ENCODE assay signal across 9 cellular contexts in genomic region chr22:30262917-30263741, GRCh38. TPM values are rescaled to one million over a fixed set of nuclear protein-coding genes. Genes with fewer than 3 reads are reported as not detected.
DNase-seq lines count a peak whose midpoint lies in the region.
"Had no signal": no experiment of that assay in that cellular context is flagged by ENCODE, and none has a peak within 500 bp of the region (broad histone marks: within the 10 kb centered on the region; RNA-seq: fewer than 3 reads in every experiment).

No MANE protein-coding gene starts in this region.

- H3K4me1 Mint-ChIP-seq in activated CD4-positive, alpha-beta T cell treated with anti-CD3 and anti-CD28 coated beads, Interleukin-2, amount 10 ng/mL, durations not matched to agents 7 days and 5 days = peaks cover 62% of the 10 kb centered on the region

- H3K4me3 Mint-ChIP-seq in activated CD4-positive, alpha-beta T cell treated with anti-CD3 and anti-CD28 coated beads, Interleukin-2, amount 10 ng/mL, durations not matched to agents 7 days and 5 days = peak overlapping the region; percentile 99

- H3K9me3 Mint-ChIP-seq in activated CD4-positive, alpha-beta T cell treated with anti-CD3 and anti-CD28 coated beads, Interleukin-2, amount 10 ng/mL, durations not matched to agents 7 days and 5 days = no peaks in the 10 kb centered on the region

- CTCF ChIA-PET in activated CD4-positive, alpha-beta T cell treated with anti-CD3 and anti-CD28 coated beads, Interleukin-2, amount 10 ng/mL, durations not matched to agents 7 days and 5 days (lab: Charles Lee) = interaction anchor here (0.6 to 2.8 kb wide), 18 partner anchors 8 to 171 kb away, joined by 3 to 31 read pairs (median 4); partner anchors contain the start of genes CASTOR1 and TBC1D10A

- no peaks in the 10 kb centered on the region for H3K27me3 Mint-ChIP-seq in activated CD4-positive, alpha-beta T cell treated with anti-CD3 and anti-CD28 coated beads, Interleukin-2, amount 10 ng/mL, durations not matched to agents 7 days and 5 days

- POLR2A ChIA-PET in activated CD4-positive, alpha-beta T cell treated with anti-CD3 and anti-CD28 coated beads, Interleukin-2, amount 10 ng/mL, durations not matched to agents 7 days and 5 days (lab: Charles Lee) = interaction anchor here (0.6 to 0.9 kb wide), 2 partner anchors 124 to 164 kb away, joined by 3 read pairs; no protein-coding TSS in a partner anchor

- peak overlapping the region; percentile 79 for H3K27ac Mint-ChIP-seq in activated CD4-positive, alpha-beta T cell treated with anti-CD3 and anti-CD28 coated beads, Interleukin-2, amount 10 ng/mL, durations not matched to agents 7 days and 5 days

- peak; percentile 45 to 66 (median 52) for DNase-seq in NCI-H1417 (lab: John Stamatoyannopoulos, UW)
- DNase-seq in NCI-H1417 treated with DMSO at 0.1 percent for 48 hours (lab: John Stamatoyannopoulos, UW) = no peak
- DNase-seq in NCI-H345 (lab: John Stamatoyannopoulos, UW) = peak; percentile 66
- peak; percentile 81 for DNase-seq in activated CD4-positive, alpha-beta T cell treated with anti-CD3 and anti-CD28 coated beads, Interleukin-2, amount 10 ng/mL, durations not matched to agents 7 days and 5 days
- peak; percentile 65 for DNase-seq in dedifferentiated amniotic fluid mesenchymal stem cell (ENCODE audit: extremely low spot score)
- peak; percentile 80 for DNase-seq in medulla oblongata (ENCODE audit: extremely low spot score)
- peak; percentile 69 for DNase-seq in stimulated activated CD8-positive, alpha-beta memory T cell treated with anti-CD3 and anti-CD28 coated beads, Interleukin-15, amount 100 ng/mL, for 1 hour (ENCODE audit: low read depth)
- DNase-seq in SW480 (ENCODE audit: low spot score) = no peak

- peaks cover 42% of the 10 kb centered on the region for H3K36me3 Mint-ChIP-seq in activated CD4-positive, alpha-beta T cell treated with anti-CD3 and anti-CD28 coated beads, Interleukin-2, amount 10 ng/mL, durations not matched to agents 7 days and 5 days (ENCODE audit: low read depth)

RNA-seq across cellular contexts. Expression of gene OSM, which starts 3.5 kb away (rescaled TPM):
- total RNA-seq in activated CD4-positive, alpha-beta T cell treated with anti-CD3 and anti-CD28 coated beads, Interleukin-2, amount 10 ng/mL, durations not matched to agents 7 days and 5 days = 10 to 100 TPM; 74.7 to 80.5 TPM
- total RNA-seq: renal cortical epithelial cell had no signal

RNA-seq across cellular contexts. Expression of gene LIF, which starts 16.6 kb away (rescaled TPM):
- 100 to 1,000 TPM; 102 to 103 TPM for total RNA-seq in activated CD4-positive, alpha-beta T cell treated with anti-CD3 and anti-CD28 coated beads, Interleukin-2, amount 10 ng/mL, durations not matched to agents 7 days and 5 days

RNA-seq across cellular contexts. Expression of gene CASTOR1, which starts 26.2 kb away (rescaled TPM):
- total RNA-seq in activated CD4-positive, alpha-beta T cell treated with anti-CD3 and anti-CD28 coated beads, Interleukin-2, amount 10 ng/mL, durations not matched to agents 7 days and 5 days = 10 to 100 TPM; 16.7 to 20.0 TPM

Comparison
In these comparisons a context has a peak if more than half of its experiments do, and no peak if none do; other contexts are left out.
1. DNase-seq: peak in NCI-H1417 (3 of 3), NCI-H345 (single experiment), activated CD4-positive, alpha-beta T cell treated with anti-CD3 and anti-CD28 coated beads, Interleukin-2, amount 10 ng/mL, durations not matched to agents 7 days and 5 days (single experiment), dedifferentiated amniotic fluid mesenchymal stem cell (single experiment), medulla oblongata (single experiment) and stimulated activated CD8-positive, alpha-beta memory T cell treated with anti-CD3 and anti-CD28 coated beads, Interleukin-15, amount 100 ng/mL, for 1 hour (single experiment); none in NCI-H1417 treated with DMSO at 0.1 percent for 48 hours (single experiment) and SW480 (single experiment).